In genomic region chr22:27719535-27720227, GRCh38 we compare ENCODE assay signal across 10 cellular contexts.
DNase-seq lines count a peak whose midpoint lies in the region; ATAC-seq and TF ChIP-seq lines count a peak whose summit lies in the region.
"Had no signal": no experiment of that assay in that cellular context is flagged by ENCODE, and none has a peak within 500 bp of the region (broad histone marks: within the 10 kb centered on the region; RNA-seq: fewer than 3 reads in every experiment).

No MANE protein-coding gene starts in this region.

- H3K4me3 Mint-ChIP-seq in T-helper 2 cell treated with Interferon-gamma antibody and Interleukin-4, amounts not matched to agents 5 μg/mL and 100 μg/mL, for 36 hours = no peak overlapping the region
- H3K4me3 Mint-ChIP-seq: nephron had no signal

- H3K9me3 Mint-ChIP-seq in T-helper 2 cell treated with Interferon-gamma antibody and Interleukin-4, amounts not matched to agents 5 μg/mL and 100 μg/mL, for 36 hours = no peaks in the 10 kb centered on the region

- DNase-seq in GM04503 (ENCODE audit: low read depth) (peak; percentile 38), NCI-H460 (ENCODE audit: extremely low read depth, low read depth) (peak; percentile 85), fibroblast of pulmonary artery (ENCODE audit: low read depth) (peak; percentile 26), renal cortical epithelial cell (ENCODE audit: low read depth) (peak; percentile 28), NCI-H1092 treated with DMSO at 0.1 percent for 48 hours (lab: John Stamatoyannopoulos, UW) (no peak)
- DNase-seq in activated CD4-positive, CD25-positive, alpha-beta regulatory T cell (lab: John Stamatoyannopoulos, UW) = no peak
- DNase-seq in T-helper 2 cell treated with Interferon-gamma antibody and Interleukin-4, amounts not matched to agents 5 μg/mL and 100 μg/mL, for 36 hours (ENCODE audit: low spot score) = no peak

- no peak overlapping the region for H3K27ac Mint-ChIP-seq in T-helper 2 cell treated with Interferon-gamma antibody and Interleukin-4, amounts not matched to agents 5 μg/mL and 100 μg/mL, for 36 hours
- H3K27ac Mint-ChIP-seq: nephron had no signal

- TF ChIP-seq CTCF in fibroblast of pulmonary artery (IDR thresholded peaks at IDR 0.05; ENCODE audit: low read length, missing control alignments) = no peak

- H3K4me1 Mint-ChIP-seq in T-helper 2 cell treated with Interferon-gamma antibody and Interleukin-4, amounts not matched to agents 5 μg/mL and 100 μg/mL, for 36 hours (ENCODE audit: low read depth) = no peaks in the 10 kb centered on the region

- no peak for ATAC-seq in GM18867 (IDR thresholded peaks at IDR 0.05; ENCODE audit: unreplicated experiment)

- H3K36me3 Mint-ChIP-seq in T-helper 2 cell treated with Interferon-gamma antibody and Interleukin-4, amounts not matched to agents 5 μg/mL and 100 μg/mL, for 36 hours (ENCODE audit: low read depth) = no peaks in the 10 kb centered on the region

- H3K4me3 ChIP-seq in fibroblast of pulmonary artery (replicated peaks; ENCODE audit: low read depth, low read length) = no peak overlapping the region
- H3K4me3 ChIP-seq: thoracic aorta had no signal

- no peaks in the 10 kb centered on the region for H3K27me3 Mint-ChIP-seq in T-helper 2 cell treated with Interferon-gamma antibody and Interleukin-4, amounts not matched to agents 5 μg/mL and 100 μg/mL, for 36 hours (ENCODE audit: low read depth)

Comparison
In these comparisons a context has a peak if more than half of its experiments do, and no peak if none do; other contexts are left out.
1. DNase-seq: peak in GM04503 (single experiment), NCI-H460 (single experiment), fibroblast of pulmonary artery (single experiment) and renal cortical epithelial cell (single experiment); none in activated CD4-positive, CD25-positive, alpha-beta regulatory T cell (0 of 4), T-helper 2 cell treated with Interferon-gamma antibody and Interleukin-4, amounts not matched to agents 5 μg/mL and 100 μg/mL, for 36 hours (single experiment) and NCI-H1092 treated with DMSO at 0.1 percent for 48 hours (single experiment).